Comparison of ENCODE assay signal across 1 cellular context in the genomic region with DNA sequence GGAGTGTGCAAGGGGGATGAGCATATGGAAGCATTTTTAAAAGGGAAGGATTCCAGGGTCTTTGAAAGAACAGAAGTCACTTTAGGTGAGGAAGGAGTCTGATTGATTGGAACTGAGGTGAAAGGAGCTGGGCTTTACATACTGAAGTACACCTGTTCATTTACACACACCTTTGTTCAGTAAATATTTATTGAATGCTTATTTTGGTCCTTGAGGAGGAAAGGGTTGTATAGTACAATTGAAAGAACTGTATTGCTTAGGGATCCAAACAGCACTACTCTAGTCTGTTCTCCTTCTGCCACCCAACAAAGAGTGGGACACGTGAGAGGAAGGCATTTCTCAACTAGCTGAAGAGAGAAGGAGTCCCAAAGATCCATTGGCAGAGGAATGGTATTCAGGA.
TF ChIP-seq lines count a peak whose summit lies in the region.

No MANE protein-coding gene starts in this region.

TF ChIP-seq in K562, 482 proteins besides CTCF, POLR2A, EP300 and RAD21 (continued from another document):
- no peak for TF ChIP-seq SMC3 (conservative IDR thresholded peaks at IDR 0.05; ENCODE audit: insufficient read depth, low read depth, low read length)
- TF ChIP-seq ZSCAN32 (CRISPR knock-in tag; IDR thresholded peaks at IDR 0.05): no peak
- TF ChIP-seq SNAPC5 (CRISPR knock-in tag; IDR thresholded peaks at IDR 0.05): no peak
- TF ChIP-seq FOXP1 (CRISPR knock-in tag; IDR thresholded peaks at IDR 0.05): no peak
- TF ChIP-seq, protein P1, sequence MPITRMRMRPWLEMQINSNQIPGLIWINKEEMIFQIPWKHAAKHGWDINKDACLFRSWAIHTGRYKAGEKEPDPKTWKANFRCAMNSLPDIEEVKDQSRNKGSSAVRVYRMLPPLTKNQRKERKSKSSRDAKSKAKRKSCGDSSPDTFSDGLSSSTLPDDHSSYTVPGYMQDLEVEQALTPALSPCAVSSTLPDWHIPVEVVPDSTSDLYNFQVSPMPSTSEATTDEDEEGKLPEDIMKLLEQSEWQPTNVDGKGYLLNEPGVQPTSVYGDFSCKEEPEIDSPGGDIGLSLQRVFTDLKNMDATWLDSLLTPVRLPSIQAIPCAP (CRISPR knock-in tag; IDR thresholded peaks at IDR 0.05; ENCODE audit: borderline replicate concordance): no peak
- no peak for TF ChIP-seq ZNF395 (CRISPR knock-in tag; IDR thresholded peaks at IDR 0.05)
- TF ChIP-seq ZBTB7A (IDR thresholded peaks at IDR 0.05; ENCODE audit: borderline replicate concordance, control insufficient read depth, low read depth, low read length): no peak
- TF ChIP-seq POLR2B (IDR thresholded peaks at IDR 0.05; ENCODE audit: low read depth, partially characterized antibody): no peak
- TF ChIP-seq CREB3L1 (IDR thresholded peaks at IDR 0.05; ENCODE audit: borderline replicate concordance, low read depth): no peak
